ENCODE assay signal across 13 cellular contexts in the genomic region with DNA sequence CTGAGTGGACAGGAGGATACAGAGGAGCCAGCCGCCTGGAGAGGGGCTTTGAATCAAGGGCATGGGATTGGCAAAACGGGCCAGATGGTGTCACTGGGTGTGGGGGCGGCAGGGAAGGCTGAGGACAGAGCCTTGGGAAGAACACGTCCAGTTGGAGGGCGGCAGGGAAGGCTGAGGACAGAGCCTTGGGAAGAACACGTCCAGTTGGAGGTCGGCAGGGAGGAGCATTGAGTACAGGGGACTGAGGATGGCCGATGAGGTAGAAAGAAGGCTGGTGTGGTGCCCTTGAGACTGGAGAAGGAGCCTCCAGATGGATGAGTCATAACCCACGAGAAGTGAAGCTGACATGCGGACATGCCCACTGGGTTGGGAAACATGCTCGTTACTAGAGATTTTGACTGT. TPM values are rescaled to one million over a fixed set of nuclear protein-coding genes. Genes with fewer than 3 reads are reported as not detected.
DNase-seq lines count a peak whose midpoint lies in the region; ATAC-seq and TF ChIP-seq lines count a peak whose summit lies in the region.
"Had no signal": no experiment of that assay in that cellular context is flagged by ENCODE, and none has a peak within 500 bp of the region (broad histone marks: within the 10 kb centered on the region; RNA-seq: fewer than 3 reads in every experiment).

No MANE protein-coding gene starts in this region.

- peaks cover 11% of the 10 kb centered on the region for H3K4me1 ChIP-seq in upper lobe of right lung

- H3K36me3 ChIP-seq in upper lobe of right lung = no peaks in the 10 kb centered on the region
- H3K36me3 ChIP-seq: lower lobe of right lung had no signal

- no peaks in the 10 kb centered on the region for H3K9me3 Mint-ChIP-seq in stimulated activated naive CD8-positive, alpha-beta T cell treated with anti-CD3 and anti-CD28 coated beads, Interleukin-15, Interleukin-2, amounts not matched to agents 100 ng/mL and 50 ng/mL, for 24 hours

- peaks cover 23% of the 10 kb centered on the region for H3K4me1 Mint-ChIP-seq in stimulated activated naive CD8-positive, alpha-beta T cell treated with anti-CD3 and anti-CD28 coated beads, Interleukin-15, Interleukin-2, amounts not matched to agents 100 ng/mL and 50 ng/mL, for 24 hours (ENCODE audit: low read depth)

- H3K27ac ChIP-seq in upper lobe of right lung = no peak overlapping the region
- H3K27ac ChIP-seq: skin epidermis had no signal

- peaks cover 8% of the 10 kb centered on the region for H3K27me3 ChIP-seq in upper lobe of right lung

- ATAC-seq in stimulated activated naive CD8-positive, alpha-beta T cell treated with anti-CD3 and anti-CD28 coated beads, Interleukin-15, Interleukin-2, amounts not matched to agents 100 U/mL and 50 U/mL, for 24 hours = no peak
- ATAC-seq in upper lobe of right lung (peak; percentile 2), GM18511 (IDR thresholded peaks at IDR 0.05; ENCODE audit: unreplicated experiment) (no peak), GM19351 (IDR thresholded peaks at IDR 0.05; ENCODE audit: unreplicated experiment) (no peak)

- H3K4me3 ChIP-seq in fibroblast of the aortic adventitia (ENCODE audit: low read depth, low read length) = no peak overlapping the region
- no peak overlapping the region for H3K4me3 ChIP-seq in upper lobe of right lung

- in situ Hi-C loops in SK-MEL-5 (cut with HindIII; ENCODE audit: low pct_unique_long_range_greater_than_20kb, low sequenced_read_pairs) = no loop called here

- DNase-seq in stimulated activated naive CD8-positive, alpha-beta T cell treated with anti-CD3 and anti-CD28 coated beads, Interleukin-15, Interleukin-2, amounts not matched to agents 100 U/mL and 50 U/mL, for 24 hours = no peak
- DNase-seq in SK-MEL-5 (ENCODE audit: low read depth, low spot score) (peak; percentile 62), fibroblast of the aortic adventitia (ENCODE audit: low read depth) (peak; percentile 16), upper lobe of right lung (no peak), NCI-H1048 (lab: John Stamatoyannopoulos, UW) (no peak)
- DNase-seq: Calu3, lower lobe of right lung, NCI-H1105 treated with DMSO at 0.1 percent for 48 hours, PC-3 had no signal

- H3K36me3 Mint-ChIP-seq in stimulated activated naive CD8-positive, alpha-beta T cell treated with anti-CD3 and anti-CD28 coated beads, Interleukin-15, Interleukin-2, amounts not matched to agents 100 ng/mL and 50 ng/mL, for 24 hours (ENCODE audit: low read depth) = no peaks in the 10 kb centered on the region

- H3K27me3 Mint-ChIP-seq in stimulated activated naive CD8-positive, alpha-beta T cell treated with anti-CD3 and anti-CD28 coated beads, Interleukin-15, Interleukin-2, amounts not matched to agents 100 ng/mL and 50 ng/mL, for 24 hours = peaks cover 37% of the 10 kb centered on the region

- no peaks in the 10 kb centered on the region for H3K9me3 ChIP-seq in upper lobe of right lung
- H3K9me3 ChIP-seq: lower lobe of right lung had no signal

- TF ChIP-seq CTCF in fibroblast of the aortic adventitia (IDR thresholded peaks at IDR 0.05; ENCODE audit: insufficient read depth, low read length) (no peak), upper lobe of right lung (IDR thresholded peaks at IDR 0.05) (no peak)

- peak overlapping the region; percentile 50 for H3K4me3 Mint-ChIP-seq in stimulated activated naive CD8-positive, alpha-beta T cell treated with anti-CD3 and anti-CD28 coated beads, Interleukin-15, Interleukin-2, amounts not matched to agents 100 ng/mL and 50 ng/mL, for 24 hours

- intact Hi-C loops in upper lobe of right lung (cut with DNase I) = no loop called here

- H3K27ac Mint-ChIP-seq in stimulated activated naive CD8-positive, alpha-beta T cell treated with anti-CD3 and anti-CD28 coated beads, Interleukin-15, Interleukin-2, amounts not matched to agents 100 ng/mL and 50 ng/mL, for 24 hours = no peak overlapping the region

RNA-seq across cellular contexts. Expression of a gene that starts 4.5 kb away (rescaled TPM):
- total RNA-seq in SK-MEL-5 (2014; rRNA removed; shearing (Covaris generic)) = 157 and 191 TPM in 2 replicates
- polyA plus RNA-seq in SK-MEL-5 (2015; cell fraction: cytosol; rRNA removed) = 165 and 196 TPM in 2 replicates
- 426 and 578 TPM in 2 replicates for polyA plus RNA-seq in SK-MEL-5 (2015; cell fraction: nucleus; rRNA removed)
- 1.6 and 6.6 TPM in 2 replicates for total RNA-seq in fibroblast of the aortic adventitia (ENCODE audit: low replicate concordance)
- 7.3 TPM for total RNA-seq in upper lobe of right lung

RNA-seq across cellular contexts. Expression of a gene that starts 31.8 kb away (rescaled TPM):
- total RNA-seq in SK-MEL-5 (2014; rRNA removed; shearing (Covaris generic)) = 35.8 and 36.9 TPM in 2 replicates
- 64.8 and 67.7 TPM in 2 replicates for polyA plus RNA-seq in SK-MEL-5 (2015; cell fraction: cytosol; rRNA removed)
- polyA plus RNA-seq in SK-MEL-5 (2015; cell fraction: nucleus; rRNA removed) = 265 and 268 TPM in 2 replicates
- total RNA-seq in fibroblast of the aortic adventitia (ENCODE audit: low replicate concordance) = 18.6 and 19.0 TPM in 2 replicates
- 47.2 TPM for total RNA-seq in upper lobe of right lung

RNA-seq across cellular contexts. Expression of a gene that starts 53.1 kb away (rescaled TPM):
- total RNA-seq in SK-MEL-5 (2014; rRNA removed; shearing (Covaris generic)) = 1.8 and 2.2 TPM in 2 replicates
- polyA plus RNA-seq in SK-MEL-5 (2015; cell fraction: cytosol; rRNA removed) = 2.3 and 3.0 TPM in 2 replicates
- 2.7 and 5.2 TPM in 2 replicates for polyA plus RNA-seq in SK-MEL-5 (2015; cell fraction: nucleus; rRNA removed)
- total RNA-seq in fibroblast of the aortic adventitia (ENCODE audit: low replicate concordance) (1.9 and 10.8 TPM in 2 replicates), upper lobe of right lung (22.7 TPM)

Comparison
In these comparisons a context has a peak if more than half of its experiments do, and no peak if none do; other contexts are left out.
1. DNase-seq: peak in SK-MEL-5 (single experiment) and fibroblast of the aortic adventitia (single experiment); none in stimulated activated naive CD8-positive, alpha-beta T cell treated with anti-CD3 and anti-CD28 coated beads, Interleukin-15, Interleukin-2, amounts not matched to agents 100 U/mL and 50 U/mL, for 24 hours (single experiment), upper lobe of right lung (single experiment) and NCI-H1048 (single experiment).
2. RNA of a gene that starts 4.5 kb away (total RNA-seq): 157 to 191 TPM in SK-MEL-5; 7.3 TPM in upper lobe of right lung (single experiment) and 1.6 to 6.6 TPM in fibroblast of the aortic adventitia; every median in the first group is over 10 times any median in the second.